ENCODE assay signal across 20 cellular contexts in the genomic region with DNA sequence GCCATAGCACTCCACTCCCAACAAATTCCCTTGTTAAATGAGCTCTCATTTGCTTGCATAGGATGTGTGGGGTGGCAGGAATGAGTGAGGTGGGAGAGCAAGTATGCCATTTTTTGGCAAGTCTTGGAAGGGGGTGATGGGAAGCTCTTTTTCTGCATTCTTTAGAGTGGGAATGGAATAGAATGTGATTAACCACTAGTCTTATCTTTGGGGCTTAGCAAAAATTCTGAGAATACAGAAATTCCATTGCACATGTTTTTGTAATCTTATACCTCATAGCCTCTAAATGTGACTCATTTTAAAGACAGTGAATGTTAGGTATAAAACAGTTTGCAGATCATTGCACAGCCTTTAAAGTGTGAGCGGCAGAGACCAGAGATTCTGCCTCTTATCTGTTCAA. TPM values are rescaled to one million over a fixed set of nuclear protein-coding genes. Genes with fewer than 3 reads are reported as not detected.
DNase-seq lines count a peak whose midpoint lies in the region; ATAC-seq and TF ChIP-seq lines count a peak whose summit lies in the region.
"Had no signal": no experiment of that assay in that cellular context is flagged by ENCODE, and none has a peak within 500 bp of the region (broad histone marks: within the 10 kb centered on the region; RNA-seq: fewer than 3 reads in every experiment).

No MANE protein-coding gene starts in this region.

- POLR2A ChIA-PET in AG04450 (lab: Yijun Ruan, JAX), result interaction anchor here (0.6 to 1.2 kb wide), 2 partner anchors 11 to 31 kb away, joined by 3 to 4 read pairs; no protein-coding TSS in a partner anchor

- H3K9me3 ChIP-seq in AG04450 (ENCODE audit: control insufficient read depth, insufficient read depth, low read length), result peaks cover 3% of the 10 kb centered on the region; the same call in 1 of the 2 replicates
- H3K9me3 ChIP-seq: pancreas, right lobe of liver had no signal

- H3K27ac ChIP-seq in AG04450 (ENCODE audit: low read depth, low read length) (peak overlapping the region; percentile 53), foreskin keratinocyte (no peak overlapping the region)
- H3K27ac ChIP-seq: hepatocyte, pancreas, right lobe of liver had no signal

- H3K4me3 ChIP-seq in AG04450 (ENCODE audit: low read depth, low read length), result no peak overlapping the region
- H3K4me3 ChIP-seq: hepatocyte, pancreas, right lobe of liver had no signal

- peak; percentile 34 for DNase-seq in AG04450 (ENCODE audit: low read depth, low spot score)
- peak; percentile 50 for DNase-seq in HS-5 (ENCODE audit: low read depth)
- DNase-seq in amniotic epithelial cell (ENCODE audit: low read depth), result peak; percentile 77
- peak; percentile 77 for DNase-seq in iris pigment epithelial cell (ENCODE audit: low read depth)
- DNase-seq in ureter (ENCODE audit: low spot score), result no peak
- no peak for DNase-seq in activated effector memory CD4-positive, alpha-beta T cell treated with Interleukin-2 at 50 U/mL for 16 hours
- no peak for DNase-seq in foreskin keratinocyte
- no peak for DNase-seq in NCI-H2081 treated with DMSO at 0.1 percent for 48 hours (lab: John Stamatoyannopoulos, UW)
- DNase-seq: activated CD4-positive, alpha-beta T cell treated with anti-CD3 and anti-CD28 coated beads for 36 hours; amniotic stem cell; CD4-positive, alpha-beta T cell; NCI-H1930; NCI-H446 treated with DMSO at 0.1 percent for 48 hours; NK-92 treated with Interleukin-12 subunit alpha and Interleukin-12 subunit beta, amount 100 ng/mL, for 24 hours; pancreas; right lobe of liver; RPMI8226; stimulated activated naive CD8-positive, alpha-beta T cell treated with anti-CD3 and anti-CD28 coated beads, Interleukin-15, Interleukin-2, amounts not matched to agents 100 U/mL and 50 U/mL, for 24 hours; trophoblast cell had no signal

- CTCF ChIA-PET in AG04450 (lab: Charles Lee), result no interaction called here

- H3K4me1 ChIP-seq in foreskin keratinocyte, result peaks cover 13% of the 10 kb centered on the region
- H3K4me1 ChIP-seq: pancreas, right lobe of liver had no signal

- no peak for TF ChIP-seq CTCF in AG04450 (IDR thresholded peaks at IDR 0.05; ENCODE audit: low read depth, low read length)
- TF ChIP-seq CTCF in foreskin keratinocyte (conservative IDR thresholded peaks at IDR 0.05), result no peak

- ATAC-seq in foreskin keratinocyte, result no peak
- ATAC-seq: pancreas; right lobe of liver; stimulated activated naive CD8-positive, alpha-beta T cell treated with anti-CD3 and anti-CD28 coated beads, Interleukin-15, Interleukin-2, amounts not matched to agents 100 U/mL and 50 U/mL, for 24 hours had no signal

- no peaks in the 10 kb centered on the region for H3K27me3 ChIP-seq in AG04450 (ENCODE audit: control insufficient read depth, insufficient read depth, low read length)
- no peaks in the 10 kb centered on the region for H3K27me3 ChIP-seq in foreskin keratinocyte
- H3K27me3 ChIP-seq: hepatocyte, pancreas, right lobe of liver had no signal

RNA-seq across cellular contexts. Expression of a gene that starts 28.4 kb away (rescaled TPM):
- polyA plus RNA-seq in AG04450 (2011; rRNA removed) (23.7 and 30.5 TPM in 2 replicates), foreskin keratinocyte (9.2 and 10.2 TPM in 2 replicates)
- 20.0 and 39.7 TPM in 2 replicates for polyA minus RNA-seq in AG04450 (2011; rRNA and poly(A)+ RNA removed)
- total RNA-seq in ureter (14.0 TPM), foreskin keratinocyte (42.9 and 45.5 TPM in 2 replicates)

Comparison
In these comparisons a context has a peak if more than half of its experiments do, and no peak if none do; other contexts are left out.
1. DNase-seq: peak in AG04450 (single experiment), HS-5 (single experiment), amniotic epithelial cell (single experiment) and iris pigment epithelial cell (single experiment); none in ureter (single experiment), activated effector memory CD4-positive, alpha-beta T cell treated with Interleukin-2 at 50 U/mL for 16 hours (single experiment), foreskin keratinocyte (0 of 2) and NCI-H2081 treated with DMSO at 0.1 percent for 48 hours (single experiment).